ENCODE assay signal across 8 cellular contexts in the genomic region with DNA sequence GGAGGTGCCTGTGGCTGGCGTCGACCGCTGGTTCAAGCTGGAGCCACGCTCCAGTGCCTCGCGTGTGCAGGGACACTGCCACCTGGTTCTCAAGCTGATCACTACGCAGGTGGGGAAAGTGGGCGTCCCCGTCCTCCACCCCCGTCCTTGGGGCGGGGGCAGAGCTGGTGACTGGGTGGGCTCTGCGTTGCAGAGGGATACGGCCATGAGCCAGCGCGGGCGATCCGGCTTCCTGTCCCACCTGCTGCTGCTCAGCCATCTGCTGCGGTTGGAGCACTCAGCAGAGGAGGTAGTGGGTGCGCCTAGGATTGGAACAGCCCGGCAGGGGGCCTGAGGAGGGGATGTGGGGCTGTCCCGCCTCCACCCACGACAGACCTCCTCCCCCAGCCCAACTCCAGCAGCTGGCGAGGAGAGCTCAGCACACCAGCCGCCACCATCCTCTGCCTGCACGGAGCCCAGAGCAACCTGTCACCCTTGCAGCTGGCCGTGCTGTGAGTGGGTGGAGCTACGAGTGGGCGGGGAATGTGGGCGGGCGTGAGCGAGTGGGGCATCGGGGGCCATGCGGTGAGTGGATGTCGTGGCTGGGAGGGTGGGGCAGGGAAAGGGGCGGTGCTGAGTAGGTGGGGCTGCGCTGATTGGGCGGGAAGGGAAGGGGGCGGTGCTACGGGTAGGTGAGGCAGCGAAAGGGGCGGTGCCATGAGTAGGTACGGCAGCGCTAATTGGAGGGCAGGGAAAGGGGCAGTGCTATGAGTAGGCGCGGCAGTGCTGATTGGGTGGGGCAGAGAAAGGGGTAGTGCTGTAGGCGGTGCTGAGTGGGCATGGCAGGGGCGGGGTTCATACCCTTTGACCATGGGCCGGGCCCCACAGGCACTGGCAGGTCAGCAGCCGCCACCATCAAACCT. TPM values are rescaled to one million over a fixed set of nuclear protein-coding genes. Genes with fewer than 3 reads are reported as not detected.
DNase-seq lines count a peak whose midpoint lies in the region; ATAC-seq and TF ChIP-seq lines count a peak whose summit lies in the region.

No MANE protein-coding gene starts in this region.

- H3K9ac ChIP-seq in rectal smooth muscle tissue (ENCODE audit: low read length) = no peak overlapping the region

- H3K9me3 Mint-ChIP-seq in osteocyte (ENCODE audit: unreplicated experiment) = no peaks in the 10 kb centered on the region

- TF ChIP-seq CTCF in osteocyte (IDR thresholded peaks at IDR 0.05) = no peak

- H3K4me1 ChIP-seq in rectal smooth muscle tissue (ENCODE audit: control insufficient read depth, insufficient read depth, low read length) = no peaks in the 10 kb centered on the region

- peak; percentile 86 for ATAC-seq in GM18499 (IDR thresholded peaks at IDR 0.05; ENCODE audit: insufficient read depth, unreplicated experiment)
- peak; percentile 84 for ATAC-seq in HG02885 (IDR thresholded peaks at IDR 0.05; ENCODE audit: poor library complexity, unreplicated experiment)
- ATAC-seq in left ventricle myocardium superior = peak; percentile 97

- no peak overlapping the region for H3K4me3 Mint-ChIP-seq in osteocyte (ENCODE audit: unreplicated experiment)

- no peak overlapping the region for H3K27ac Mint-ChIP-seq in osteocyte (ENCODE audit: unreplicated experiment)

- H3K4me1 Mint-ChIP-seq in osteocyte (ENCODE audit: unreplicated experiment) = peaks cover 9% of the 10 kb centered on the region

- intact Hi-C loops in left ventricle myocardium superior (cut with micrococcal nuclease) = no loop called here

- DNase-seq in NCI-H1436 treated with DMSO at 0.1 percent for 48 hours (lab: John Stamatoyannopoulos, UW) (peak; percentile 87), SW 1271 (lab: John Stamatoyannopoulos, UW) (peak; percentile 26 to 74), left ventricle myocardium superior (peak; percentile 93), osteocyte (ENCODE audit: extremely low spot score, unreplicated experiment) (no peak)
- peak; percentile 77 for DNase-seq in activated naive CD8-positive, alpha-beta T cell treated with anti-CD3 and anti-CD28 coated beads, Interleukin-2, amount 50 U/mL, for 16 hours (ENCODE audit: low read depth, low spot score)

- peaks cover 7% of the 10 kb centered on the region for H3K27me3 ChIP-seq in rectal smooth muscle tissue (ENCODE audit: control insufficient read depth, insufficient read depth, low read length)

- peaks cover 5% of the 10 kb centered on the region for H3K27me3 Mint-ChIP-seq in osteocyte (ENCODE audit: unreplicated experiment)

- no peaks in the 10 kb centered on the region for H3K36me3 ChIP-seq in rectal smooth muscle tissue (ENCODE audit: control insufficient read depth, insufficient read depth, low read length)

- H3K4me3 ChIP-seq in rectal smooth muscle tissue (ENCODE audit: low read length) = peak overlapping the region; percentile 46

- no peaks in the 10 kb centered on the region for H3K36me3 Mint-ChIP-seq in osteocyte (ENCODE audit: unreplicated experiment)

- H3K27ac ChIP-seq in rectal smooth muscle tissue (ENCODE audit: low read depth, low read length) = no peak overlapping the region

RNA-seq across cellular contexts. Expression of gene TSR3, which starts 8.9 kb away (rescaled TPM):
- 55.9 TPM for total RNA-seq in left ventricle myocardium superior
- 58.0 and 59.2 TPM in 2 replicates for total RNA-seq in osteocyte

RNA-seq across cellular contexts. Expression of gene GNPTG, which starts 9.0 kb away (rescaled TPM):
- 37.6 TPM for total RNA-seq in left ventricle myocardium superior
- total RNA-seq in osteocyte = 92.4 and 94.3 TPM in 2 replicates

RNA-seq across cellular contexts. Expression of gene BAIAP3, which starts 9.3 kb away (rescaled TPM):
- 5.2 TPM for total RNA-seq in left ventricle myocardium superior
- total RNA-seq in osteocyte = 0.42 and 0.48 TPM in 2 replicates

RNA-seq across cellular contexts. Expression of gene UBE2I, which starts 33.3 kb away (rescaled TPM):
- 93.8 TPM for total RNA-seq in left ventricle myocardium superior
- total RNA-seq in osteocyte = 118 and 131 TPM in 2 replicates
